In genomic region chr2:147636238-147636887, GRCh38 we compare ENCODE assay signal across 9 cellular contexts.
DNase-seq lines count a peak whose midpoint lies in the region; ATAC-seq and TF ChIP-seq lines count a peak whose summit lies in the region.
"Had no signal": no experiment of that assay in that cellular context is flagged by ENCODE, and none has a peak within 500 bp of the region (broad histone marks: within the 10 kb centered on the region; RNA-seq: fewer than 3 reads in every experiment).

No MANE protein-coding gene starts in this region.

- H3K27me3 ChIP-seq in OCI-LY3 (ENCODE audit: low read depth, low read length) = no peaks in the 10 kb centered on the region

- H3K4me2 ChIP-seq in OCI-LY3 (ENCODE audit: low read length) = peak overlapping the region; percentile 35

- ATAC-seq in GM18511 (IDR thresholded peaks at IDR 0.05; ENCODE audit: unreplicated experiment) = peak; percentile 0
- ATAC-seq in HG03442 (IDR thresholded peaks at IDR 0.05; ENCODE audit: unreplicated experiment) = no peak
- no peak for ATAC-seq in HG03565 (IDR thresholded peaks at IDR 0.05; ENCODE audit: unreplicated experiment)

- no peaks in the 10 kb centered on the region for H3K36me3 ChIP-seq in OCI-LY3 (replicated peaks; ENCODE audit: low read depth, low read length)

- H3K9me3 ChIP-seq in OCI-LY3 (ENCODE audit: insufficient read depth, low read length) = no peaks in the 10 kb centered on the region

- TF ChIP-seq CTCF in OCI-LY3 (IDR thresholded peaks at IDR 0.05; ENCODE audit: low read depth, low read length) (no peak), fibroblast of mammary gland (conservative IDR thresholded peaks at IDR 0.05; ENCODE audit: control insufficient read depth, insufficient read depth, low read depth, low read length) (no peak), GM20000 (IDR thresholded peaks at IDR 0.05; ENCODE audit: extremely low read depth, missing control alignments) (no peak)

- H4K20me1 ChIP-seq in OCI-LY3 (ENCODE audit: insufficient read depth, low read length) = no peaks in the 10 kb centered on the region

- no peak overlapping the region for H3K4me3 ChIP-seq in OCI-LY3 (ENCODE audit: low read length)
- H3K4me3 ChIP-seq in fibroblast of mammary gland (ENCODE audit: control insufficient read depth, low read depth, low read length) = no peak overlapping the region

- H3K4me1 ChIP-seq in OCI-LY3 (ENCODE audit: low read length) = peaks cover 64% of the 10 kb centered on the region

- H3K9ac ChIP-seq in OCI-LY3 (ENCODE audit: low read length) = no peak overlapping the region

- no peaks in the 10 kb centered on the region for H3K79me2 ChIP-seq in OCI-LY3 (ENCODE audit: low read length)

- DNase-seq in fibroblast of mammary gland (ENCODE audit: low read depth) = peak; percentile 79
- peak; percentile 88 for DNase-seq in renal cortical epithelial cell (ENCODE audit: low read depth)
- no peak for DNase-seq in cerebellum (ENCODE audit: low spot score)
- no peak for DNase-seq in GM20000 (ENCODE audit: low spot score)
- DNase-seq: GDM1 had no signal

- no peak overlapping the region for H2AFZ ChIP-seq in OCI-LY3 (ENCODE audit: low read depth, low read length)

- H3K27ac ChIP-seq in OCI-LY3 (ENCODE audit: low read length) = no peak overlapping the region

Comparison
In these comparisons a context has a peak if more than half of its experiments do, and no peak if none do; other contexts are left out.
1. DNase-seq: peak in fibroblast of mammary gland (single experiment) and renal cortical epithelial cell (single experiment); none in cerebellum (single experiment) and GM20000 (single experiment).